11 cellular contexts compared by ENCODE assay signal in the genomic region with DNA sequence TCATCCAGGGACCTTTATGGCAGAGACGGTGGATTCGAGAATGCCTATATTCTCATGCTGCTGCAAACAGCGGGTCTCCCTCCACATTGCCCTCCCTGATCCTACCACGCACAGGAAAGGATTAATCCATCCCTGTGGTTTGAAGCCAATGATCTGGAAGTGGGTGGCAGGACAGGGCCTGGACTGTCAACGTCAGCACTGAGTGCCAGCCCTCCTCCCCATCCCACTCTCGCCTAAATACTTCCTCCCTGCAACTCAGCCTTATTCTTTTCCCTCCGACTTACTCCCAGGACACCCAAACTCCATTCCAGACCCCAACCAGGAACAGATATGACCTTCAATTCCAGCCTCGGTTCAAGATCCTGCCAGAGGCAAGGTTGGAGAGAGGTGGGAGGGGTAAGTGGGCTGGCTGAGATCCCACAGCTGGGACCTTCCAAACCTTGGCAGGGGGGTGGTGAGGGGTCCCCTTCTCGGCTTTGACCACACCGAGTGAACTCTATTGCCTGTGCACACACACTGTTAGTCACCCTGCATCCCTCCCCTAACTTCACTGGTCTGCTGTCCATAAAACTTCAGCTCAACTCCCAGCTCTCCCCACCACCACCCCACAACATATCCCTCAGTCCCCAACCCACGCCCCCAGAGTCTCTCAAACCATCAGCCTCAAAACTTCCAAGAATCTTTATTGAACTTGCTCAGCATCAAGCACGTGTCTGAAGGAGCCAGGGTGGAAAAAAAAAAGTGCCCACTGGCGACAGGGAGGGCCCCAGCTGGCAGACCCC. TPM values are rescaled to one million over a fixed set of nuclear protein-coding genes. Genes with fewer than 3 reads are reported as not detected.
DNase-seq lines count a peak whose midpoint lies in the region; ATAC-seq, FAIRE-seq and TF ChIP-seq lines count a peak whose summit lies in the region.
"Had no signal": no experiment of that assay in that cellular context is flagged by ENCODE, and none has a peak within 500 bp of the region (broad histone marks: within the 10 kb centered on the region; RNA-seq: fewer than 3 reads in every experiment).

No MANE protein-coding gene starts in this region.

- H3K9ac ChIP-seq in H1 (replicated peaks in 1 of 4; ENCODE audit: extremely low read depth in 1 of 4, low read depth in 3 of 4, low read length in 3 of 4), result no peak overlapping the region
- no peak overlapping the region for H3K9ac ChIP-seq in trophoblast cell (ENCODE audit: low read length)
- H3K9ac ChIP-seq: parathyroid adenoma had no signal

- H3K27me3 Mint-ChIP-seq in CD14-positive monocyte (ENCODE audit: low read depth in 3 of 3), result peaks cover 0 to 6% (median 0%) of the 10 kb centered on the region in 3 donors
- peaks cover 10% of the 10 kb centered on the region for H3K27me3 Mint-ChIP-seq in glutamatergic neuron (ENCODE audit: unreplicated experiment)

- H3K79me1 ChIP-seq in H1 (ENCODE audit: low read depth, low read length) (no peaks in the 10 kb centered on the region), trophoblast cell (ENCODE audit: low read length) (peaks cover 46% of the 10 kb centered on the region)

- H3K27ac ChIP-seq in PC-9 (peak overlapping the region; percentile 94), H1 (ENCODE audit: low read depth, low read length) (no peak overlapping the region), trophoblast cell (ENCODE audit: low read depth, low read length) (no peak overlapping the region)
- H3K27ac ChIP-seq: parathyroid adenoma had no signal

- H3K4me3 Mint-ChIP-seq in CD14-positive monocyte (peak overlapping the region; percentile 98 to 100), glutamatergic neuron (ENCODE audit: unreplicated experiment) (no peak overlapping the region)

- H3K36me3 ChIP-seq in PC-9 (ENCODE audit: low read depth) (no peaks in the 10 kb centered on the region), H1 (ENCODE audit: control insufficient read depth in 2 of 4, insufficient read depth in 4 of 4, low read length in 3 of 4) (no peaks in the 10 kb centered on the region), trophoblast cell (ENCODE audit: control insufficient read depth in 1 of 2, insufficient read depth in 2 of 2, low read length in 2 of 2) (peaks cover 2 to 3% of the 10 kb centered on the region in 2 experiments)

- H3K9me3 ChIP-seq in PC-9 (ENCODE audit: insufficient read depth, low read depth) (no peaks in the 10 kb centered on the region), H1 (ENCODE audit: insufficient read depth in 2 of 2, low read depth in 1 of 2, low read length in 1 of 2) (no peaks in the 10 kb centered on the region), trophoblast cell (ENCODE audit: insufficient read depth, low read depth, low read length) (no peaks in the 10 kb centered on the region)

- no peak overlapping the region for H2BK20ac ChIP-seq in H1 (ENCODE audit: low read length)

- H3K4ac ChIP-seq in H1 (replicated peaks; ENCODE audit: insufficient read length, low read depth, low read length), result no peak overlapping the region
- no peak overlapping the region for H3K4ac ChIP-seq in trophoblast cell (ENCODE audit: low read depth, low read length)

- WGBS in H1 (ENCODE audit: extremely low coverage in 1 of 2, insufficient coverage in 1 of 2, insufficient read length in 1 of 2, insufficient replicate concordance in 2 of 2, low coverage in 1 of 2, low lambda C conversion rate in 2 of 2, missing lambda C conversion rate in 1 of 2), 2 experiments, result 85% methylated on average over 13 of the region's 13 CpGs; no CpG with 5 or more reads in 1 of the 2 experiments
- WGBS in trophoblast cell (ENCODE audit: extremely low coverage, insufficient coverage, insufficient read length), result no CpG with 5 or more reads among the region's 13 CpGs

- H4K8ac ChIP-seq in H1 (ENCODE audit: extremely low read depth, insufficient read depth, low read length) (no peak overlapping the region), trophoblast cell (ENCODE audit: low read depth, low read length) (no peak overlapping the region)

- H3K4me1 Mint-ChIP-seq in CD14-positive monocyte, result peaks cover 91% of the 10 kb centered on the region
- H3K4me1 Mint-ChIP-seq in glutamatergic neuron (ENCODE audit: low read depth, unreplicated experiment), result peaks cover 25% of the 10 kb centered on the region

- H3K27me3 ChIP-seq in PC-9 (ENCODE audit: insufficient read depth, low read depth), result no peaks in the 10 kb centered on the region
- H3K27me3 ChIP-seq in H1 (replicated peaks in 1 of 4; ENCODE audit: control insufficient read depth in 3 of 4, extremely low read depth in 1 of 4, insufficient read depth in 3 of 4, low read length in 3 of 4), result no peaks in the 10 kb centered on the region; a peak in 2 of 7 replicates
- H3K27me3 ChIP-seq in trophoblast cell (ENCODE audit: insufficient read depth, low read length), result no peaks in the 10 kb centered on the region

- peak overlapping the region; percentile 89 for H3K4me2 ChIP-seq in PC-9
- no peak overlapping the region for H3K4me2 ChIP-seq in H1 (ENCODE audit: insufficient read depth in 1 of 2, low read depth in 2 of 2, low read length in 2 of 2)
- H3K4me2 ChIP-seq in trophoblast cell (ENCODE audit: low read length), result no peak overlapping the region

- CTCF ChIA-PET in PC-9 (lab: Charles Lee) (no interaction called here), H1 (lab: Charles Lee; ENCODE audit: partially characterized antibody) (interaction anchor here (0.7 to 12.9 kb wide), 6 partner anchors 7 to 855 kb away, joined by 3 to 165 read pairs (median 6); a partner anchor contains a TSS)

- peaks cover 37 to 42% of the 10 kb centered on the region in 2 donors for H3K36me3 Mint-ChIP-seq in CD14-positive monocyte
- H3K36me3 Mint-ChIP-seq in glutamatergic neuron (ENCODE audit: unreplicated experiment), result no peaks in the 10 kb centered on the region

- no peak overlapping the region for H2AK5ac ChIP-seq in H1 (ENCODE audit: low read depth, low read length)
- no peak overlapping the region for H2AK5ac ChIP-seq in trophoblast cell (ENCODE audit: low read length)

- H3K27ac Mint-ChIP-seq in CD14-positive monocyte (peak overlapping the region; percentile 90 to 98 (median 95)), glutamatergic neuron (ENCODE audit: unreplicated experiment) (no peak overlapping the region)

- H3F3A ChIP-seq in PC-9 (ENCODE audit: insufficient read depth, low read depth), result peaks cover 56% of the 10 kb centered on the region

- peaks cover 6% of the 10 kb centered on the region for H3K23me2 ChIP-seq in H1 (ENCODE audit: low read depth, low read length)

- H3K23ac ChIP-seq in H1 (ENCODE audit: insufficient read length) (no peak overlapping the region), trophoblast cell (ENCODE audit: low read length) (no peak overlapping the region)

- H4K5ac ChIP-seq in H1 (ENCODE audit: insufficient read length, low read depth, low read length), result no peak overlapping the region

- 0 out of 2 replicates have a peak overlapping the region, but pooled peaks have one; percentile 95 for H2BK15ac ChIP-seq in H1 (ENCODE audit: low read length)

- no peaks in the 10 kb centered on the region for H3K9me2 ChIP-seq in PC-9 (ENCODE audit: insufficient read depth)

- ATAC-seq in HG02852 (IDR thresholded peaks at IDR 0.05; ENCODE audit: unreplicated experiment), result no peak
- ATAC-seq: GM12878 had no signal

- BruUV-seq in PC-9 (replicated peaks; lab: Mats Ljungman, UMichigan), result no TSS peak

- H4K91ac ChIP-seq in H1 (replicated peaks; ENCODE audit: insufficient read length, low read length) (no peak overlapping the region), trophoblast cell (ENCODE audit: low read depth, low read length) (peak overlapping the region; percentile 41)

- H2AFZ ChIP-seq in PC-9 (no peak overlapping the region), H1 (ENCODE audit: low read length) (no peak overlapping the region), trophoblast cell (ENCODE audit: insufficient read depth, low read length, poor library complexity) (no peak overlapping the region)
- H2AFZ ChIP-seq: parathyroid adenoma had no signal

- H3K56ac ChIP-seq in H1 (replicated peaks; ENCODE audit: insufficient read length, low read depth, low read length), result no peak overlapping the region

- TF ChIP-seq RAD21 in H1 (IDR thresholded peaks at IDR 0.05 in 1 of 2, conservative IDR thresholded peaks at IDR 0.05 in 1 of 2; ENCODE audit: low read depth in 2 of 2, low read length in 2 of 2), result no peak

- no peak overlapping the region for H3K14ac ChIP-seq in H1 (ENCODE audit: insufficient read length)
- no peak overlapping the region for H3K14ac ChIP-seq in trophoblast cell (ENCODE audit: low read length)

- TF ChIP-seq POLR2A in H1 (IDR thresholded peaks at IDR 0.05; ENCODE audit: control extremely low read depth in 1 of 2, low read depth in 2 of 2, low read length in 2 of 2) (no peak), GM12892 (IDR thresholded peaks at IDR 0.05; ENCODE audit: low read depth, low read length) (no peak)

- H3K4me3 ChIP-seq in PC-9 (peak overlapping the region; percentile 61; the same call in 1 of the 2 replicates), H1 (ENCODE audit: extremely low read depth in 1 of 4, insufficient read depth in 2 of 4, low read depth in 3 of 4, low read length in 4 of 4) (no peak overlapping the region), trophoblast cell (ENCODE audit: low read depth, low read length) (no peak overlapping the region)
- H3K4me3 ChIP-seq: GM12878 had no signal

- H3K79me2 ChIP-seq in PC-9 (ENCODE audit: low read depth), result peaks cover 16% of the 10 kb centered on the region; the same call in 1 of the 2 replicates
- H3K79me2 ChIP-seq in H1 (ENCODE audit: control insufficient read depth in 1 of 2, insufficient read depth in 2 of 2, low read length in 2 of 2), result no peaks in the 10 kb centered on the region
- H3K79me2 ChIP-seq in trophoblast cell (ENCODE audit: control insufficient read depth, insufficient read depth, low read length, poor library complexity), result peaks cover 4% of the 10 kb centered on the region
- H3K79me2 ChIP-seq: parathyroid adenoma had no signal

- H2BK12ac ChIP-seq in H1 (ENCODE audit: low read depth, low read length), result no peak overlapping the region; the same call in 1 of the 2 replicates
- H2BK12ac ChIP-seq in trophoblast cell (ENCODE audit: low read length), result peak overlapping the region; percentile 10

- H3K4me1 ChIP-seq in PC-9 (replicated peaks; ENCODE audit: insufficient read depth) (peaks cover 92% of the 10 kb centered on the region), H1 (replicated peaks in 1 of 4; ENCODE audit: control insufficient read depth in 3 of 4, insufficient read depth in 4 of 4, low read length in 3 of 4) (peaks cover 9 to 27% (median 21%) of the 10 kb centered on the region in 4 experiments), trophoblast cell (ENCODE audit: control insufficient read depth in 1 of 2, insufficient read depth in 2 of 2, low read length in 2 of 2) (peaks cover 39 to 48% of the 10 kb centered on the region in 2 experiments)
- H3K4me1 ChIP-seq: parathyroid adenoma had no signal

- FAIRE-seq in H1 (lab: Jason Lieb, UNC) (no peak), GM12892 (lab: Jason Lieb, UNC) (no peak)
- FAIRE-seq: GM12878 had no signal

- TF ChIP-seq CTCF in CD14-positive monocyte (IDR thresholded peaks at IDR 0.05) (no peak), PC-9 (conservative IDR thresholded peaks at IDR 0.05) (no peak), H1 (IDR thresholded peaks at IDR 0.05; ENCODE audit: control extremely low read depth in 1 of 3, insufficient read depth in 1 of 3, low read depth in 1 of 3, low read length in 3 of 3) (no peak), glutamatergic neuron (IDR thresholded peaks at IDR 0.05; ENCODE audit: partially characterized antibody, unreplicated experiment) (no peak)

- intact Hi-C loops in CD14-positive monocyte (cut with micrococcal nuclease) (no loop called here), PC-9 (cut with micrococcal nuclease; ENCODE audit: unreplicated experiment) (no loop called here)

- H3K9me3 Mint-ChIP-seq in CD14-positive monocyte (peaks cover 0 to 1% (median 0%) of the 10 kb centered on the region in 7 donors), glutamatergic neuron (ENCODE audit: unreplicated experiment) (peaks cover 6% of the 10 kb centered on the region)

- H4K20me1 ChIP-seq in PC-9 (ENCODE audit: insufficient read depth) (no peaks in the 10 kb centered on the region), H1 (replicated peaks in 1 of 2; ENCODE audit: control insufficient read depth in 1 of 2, insufficient read depth in 2 of 2, low read length in 2 of 2) (no peaks in the 10 kb centered on the region)

- POLR2A ChIA-PET in PC-9 (lab: Charles Lee; ENCODE audit: unreplicated experiment) (interaction anchor here (0.7 kb wide), 1 partner anchor 23 kb away, joined by 4 read pairs; no protein-coding TSS in a partner anchor), H1 (lab: Charles Lee; ENCODE audit: partially characterized antibody) (interaction anchor here (2.1 kb wide), 1 partner anchor 25 kb away, joined by 9 read pairs; no protein-coding TSS in a partner anchor)

- no peak overlapping the region for H2BK5ac ChIP-seq in H1 (ENCODE audit: low read depth, low read length)
- H2BK5ac ChIP-seq in trophoblast cell (ENCODE audit: low read depth, low read length, poor library complexity), result no peak overlapping the region

- DNase-seq in CD14-positive monocyte (ENCODE audit: low spot score), result no peak
- no peak for DNase-seq in PC-9
- no peak for DNase-seq in H1 (ENCODE audit: low read depth in 1 of 2, low spot score in 2 of 2)
- DNase-seq in trophoblast cell, result no peak
- DNase-seq in GM12892 (ENCODE audit: insufficient read length), result no peak
- no peak for DNase-seq in glutamatergic neuron
- no peak for DNase-seq in activated effector memory CD4-positive, alpha-beta T cell treated with anti-CD3 and anti-CD28 coated beads, Interleukin-2, amount 50 U/mL, for 16 hours
- DNase-seq: NCI-H446 treated with DMSO at 0.1 percent for 48 hours had no signal

- H2BK120ac ChIP-seq in H1 (replicated peaks; ENCODE audit: low read depth, low read length) (no peak overlapping the region), trophoblast cell (ENCODE audit: insufficient read depth, low read length, poor library complexity) (peak overlapping the region; percentile 13)

- no peak for TF ChIP-seq EP300 in H1 (IDR thresholded peaks at IDR 0.05; ENCODE audit: borderline replicate concordance in 1 of 2, low read depth in 2 of 2, low read length in 2 of 2)

- H4K12ac ChIP-seq in trophoblast cell (ENCODE audit: low read depth, low read length), result no peak overlapping the region

- no peak overlapping the region for H3K18ac ChIP-seq in H1 (ENCODE audit: extremely low read depth, low read length)
- H3K18ac ChIP-seq in trophoblast cell (ENCODE audit: low read length), result peak overlapping the region; percentile 10

RNA-seq across cellular contexts. Expression of a gene that starts 2.4 kb away (rescaled TPM):
- polyA plus RNA-seq in CD14-positive monocyte (1 to 10 TPM in 1 of 2 donors, not detected in 1; 1.4 TPM), H1 (2011; rRNA removed) (not detected in 2 replicates)
- total RNA-seq in PC-9 (2021) (7.2 and 11.1 TPM in 2 replicates), glutamatergic neuron (ENCODE audit: unreplicated experiment) (not detected)
- total RNA-seq in H1 (2021; fragmentation: NEBNext Ultra II Directional; extraction: Animal tissue kit (Norgen Biotek cat#: 25700)), result not detected in 2 replicates
- polyA plus RNA-seq in H1 (2011; cell fraction: cytosol; rRNA removed), result not detected
- polyA plus RNA-seq in H1 (2011; cell fraction: nucleus; rRNA removed), result not detected
- not detected in 4 replicates for polyA plus RNA-seq in H1 (2012, experiment 1 of 2)
- not detected for polyA plus RNA-seq in H1 (2012, experiment 2 of 2)
- polyA plus RNA-seq in H1 (2013, experiment 1 of 2), result 0.08 TPM
- polyA plus RNA-seq in H1 (2013, experiment 2 of 2), result not detected
- 0.69 TPM in 1 of 2 replicates, not detected in the other for polyA minus RNA-seq in H1 (2011; rRNA and poly(A)+ RNA removed)
- not detected for polyA minus RNA-seq in H1 (2011; cell fraction: cytosol; rRNA and poly(A)+ RNA removed)
- not detected for polyA minus RNA-seq in H1 (2011; cell fraction: nucleus; rRNA and poly(A)+ RNA removed)
- 0.37 and 0.40 TPM in 2 replicates for polyA plus RNA-seq in trophoblast cell (2013)
- not detected for polyA plus RNA-seq in GM12892 (2012; ENCODE audit: missing spikeins)

RNA-seq across cellular contexts. Expression of a gene that starts 2.5 kb away (rescaled TPM):
- polyA plus RNA-seq in CD14-positive monocyte (1,000 to 10,000 TPM; 6,092 to 7,344 TPM), H1 (2011; rRNA removed) (43.3 and 85.4 TPM in 2 replicates)
- total RNA-seq in PC-9 (2021) (303 and 346 TPM in 2 replicates), glutamatergic neuron (ENCODE audit: unreplicated experiment) (4.7 TPM)
- total RNA-seq in H1 (2021; fragmentation: NEBNext Ultra II Directional; extraction: Animal tissue kit (Norgen Biotek cat#: 25700)), result 36.3 and 39.6 TPM in 2 replicates
- polyA plus RNA-seq in H1 (2011; cell fraction: cytosol; rRNA removed), result 48.1 TPM
- 16.4 TPM for polyA plus RNA-seq in H1 (2011; cell fraction: nucleus; rRNA removed)
- polyA plus RNA-seq in H1 (2012, experiment 1 of 2), result 45.5 to 53.5 TPM (median 49.9 TPM) in 4 replicates
- polyA plus RNA-seq in H1 (2012, experiment 2 of 2), result 137 TPM
- 70.2 TPM for polyA plus RNA-seq in H1 (2013, experiment 1 of 2)
- 68.2 TPM for polyA plus RNA-seq in H1 (2013, experiment 2 of 2)
- 13.4 and 13.9 TPM in 2 replicates for polyA minus RNA-seq in H1 (2011; rRNA and poly(A)+ RNA removed)
- 9.5 TPM for polyA minus RNA-seq in H1 (2011; cell fraction: cytosol; rRNA and poly(A)+ RNA removed)
- 11.6 TPM for polyA minus RNA-seq in H1 (2011; cell fraction: nucleus; rRNA and poly(A)+ RNA removed)
- polyA plus RNA-seq in trophoblast cell (2013), result 154 and 165 TPM in 2 replicates
- 53.5 TPM for polyA plus RNA-seq in GM12892 (2012; ENCODE audit: missing spikeins)

RNA-seq across cellular contexts. Expression of a gene that starts 5.9 kb away (rescaled TPM):
- polyA plus RNA-seq in CD14-positive monocyte (under 1 TPM in 1 of 2 donors, not detected in 1; 0.54 TPM), H1 (2011; rRNA removed) (0.26 and 0.77 TPM in 2 replicates)
- total RNA-seq in PC-9 (2021) (1.5 and 2.4 TPM in 2 replicates), glutamatergic neuron (ENCODE audit: unreplicated experiment) (not detected)
- total RNA-seq in H1 (2021; fragmentation: NEBNext Ultra II Directional; extraction: Animal tissue kit (Norgen Biotek cat#: 25700)), result 0.47 TPM in 1 of 2 replicates, not detected in the other
- 1.1 TPM for polyA plus RNA-seq in H1 (2011; cell fraction: cytosol; rRNA removed)
- 0.43 TPM for polyA plus RNA-seq in H1 (2011; cell fraction: nucleus; rRNA removed)
- polyA plus RNA-seq in H1 (2012, experiment 1 of 2), result not detected in 4 replicates
- polyA plus RNA-seq in H1 (2012, experiment 2 of 2), result not detected
- polyA plus RNA-seq in H1 (2013, experiment 1 of 2), result 0.14 TPM
- 0.24 TPM for polyA plus RNA-seq in H1 (2013, experiment 2 of 2)
- not detected in 2 replicates for polyA minus RNA-seq in H1 (2011; rRNA and poly(A)+ RNA removed)
- polyA minus RNA-seq in H1 (2011; cell fraction: cytosol; rRNA and poly(A)+ RNA removed), result not detected
- not detected for polyA minus RNA-seq in H1 (2011; cell fraction: nucleus; rRNA and poly(A)+ RNA removed)
- polyA plus RNA-seq in trophoblast cell (2013), result 29.8 and 31.8 TPM in 2 replicates
- not detected for polyA plus RNA-seq in GM12892 (2012; ENCODE audit: missing spikeins)
- total RNA-seq: GM12878 had no signal

RNA-seq across cellular contexts. Expression of a gene that starts 7.4 kb away (rescaled TPM):
- polyA plus RNA-seq in CD14-positive monocyte (1,000 to 10,000 TPM; 4,414 to 5,004 TPM), H1 (2011; rRNA removed) (45.8 and 63.0 TPM in 2 replicates)
- total RNA-seq in PC-9 (2021) (873 and 994 TPM in 2 replicates), glutamatergic neuron (ENCODE audit: unreplicated experiment) (41.9 TPM)
- total RNA-seq in H1 (2021; fragmentation: NEBNext Ultra II Directional; extraction: Animal tissue kit (Norgen Biotek cat#: 25700)), result 11.1 and 11.5 TPM in 2 replicates
- polyA plus RNA-seq in H1 (2011; cell fraction: cytosol; rRNA removed), result 41.4 TPM
- 29.9 TPM for polyA plus RNA-seq in H1 (2011; cell fraction: nucleus; rRNA removed)
- 38.9 to 50.1 TPM (median 45.3 TPM) in 4 replicates for polyA plus RNA-seq in H1 (2012, experiment 1 of 2)
- polyA plus RNA-seq in H1 (2012, experiment 2 of 2), result 57.1 TPM
- polyA plus RNA-seq in H1 (2013, experiment 1 of 2), result 12.2 TPM
- 12.1 TPM for polyA plus RNA-seq in H1 (2013, experiment 2 of 2)
- 7.9 and 10.3 TPM in 2 replicates for polyA minus RNA-seq in H1 (2011; rRNA and poly(A)+ RNA removed)
- polyA minus RNA-seq in H1 (2011; cell fraction: cytosol; rRNA and poly(A)+ RNA removed), result 29.6 TPM
- 15.6 TPM for polyA minus RNA-seq in H1 (2011; cell fraction: nucleus; rRNA and poly(A)+ RNA removed)
- 120 and 129 TPM in 2 replicates for polyA plus RNA-seq in trophoblast cell (2013)
- 24.7 TPM for polyA plus RNA-seq in GM12892 (2012; ENCODE audit: missing spikeins)

RNA-seq across cellular contexts. Expression of a gene that starts 22.5 kb away (rescaled TPM):
- not detected for polyA plus RNA-seq in CD14-positive monocyte
- 145 and 147 TPM in 2 replicates for total RNA-seq in PC-9 (2021)
- 2.0 TPM in 1 of 2 replicates, not detected in the other for total RNA-seq in H1 (2021; fragmentation: NEBNext Ultra II Directional; extraction: Animal tissue kit (Norgen Biotek cat#: 25700))
- polyA plus RNA-seq in H1 (2011; rRNA removed), result 0.71 and 0.86 TPM in 2 replicates
- 1.1 TPM for polyA plus RNA-seq in H1 (2011; cell fraction: cytosol; rRNA removed)
- polyA plus RNA-seq in H1 (2011; cell fraction: nucleus; rRNA removed), result 0.78 TPM
- 0.69 to 2.1 TPM (median 1.2 TPM) in 4 replicates for polyA plus RNA-seq in H1 (2012, experiment 1 of 2)
- 0.20 TPM for polyA plus RNA-seq in H1 (2012, experiment 2 of 2)
- 2.0 TPM for polyA plus RNA-seq in H1 (2013, experiment 1 of 2)
- 2.6 TPM for polyA plus RNA-seq in H1 (2013, experiment 2 of 2)
- polyA minus RNA-seq in H1 (2011; rRNA and poly(A)+ RNA removed), result 0.60 TPM in 1 of 2 replicates, not detected in the other
- not detected for polyA minus RNA-seq in H1 (2011; cell fraction: cytosol; rRNA and poly(A)+ RNA removed)
- not detected for polyA minus RNA-seq in H1 (2011; cell fraction: nucleus; rRNA and poly(A)+ RNA removed)
- polyA plus RNA-seq in trophoblast cell (2013), result 6.5 and 6.7 TPM in 2 replicates
- not detected for polyA plus RNA-seq in GM12892 (2012; ENCODE audit: missing spikeins)
- 1.1 TPM for total RNA-seq in glutamatergic neuron (ENCODE audit: unreplicated experiment)
